In the genomic region with DNA sequence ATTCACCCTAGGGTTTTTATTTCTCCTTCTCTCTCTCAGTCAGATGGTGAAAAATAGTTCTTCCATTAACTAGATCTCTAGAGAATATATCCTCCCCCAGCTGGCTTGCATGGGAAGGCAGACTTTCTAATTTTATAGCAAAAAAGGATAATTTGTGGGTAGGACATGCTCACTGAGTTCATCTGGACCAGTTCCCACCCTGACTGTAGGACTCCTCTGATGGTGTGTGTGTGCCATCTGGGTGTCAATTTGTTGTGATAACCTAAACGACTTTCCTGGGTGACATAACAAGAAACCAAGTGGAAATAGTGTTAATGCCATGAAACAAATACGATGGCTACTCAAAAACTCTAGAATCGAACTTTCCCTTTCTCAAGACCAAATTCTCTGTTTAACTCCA, we compare ENCODE assay signal across 15 cellular contexts. TPM values are rescaled to one million over a fixed set of nuclear protein-coding genes. Genes with fewer than 3 reads are reported as not detected.
DNase-seq lines count a peak whose midpoint lies in the region; ATAC-seq, FAIRE-seq and TF ChIP-seq lines count a peak whose summit lies in the region.
"Had no signal": no experiment of that assay in that cellular context is flagged by ENCODE, and none has a peak within 500 bp of the region (broad histone marks: within the 10 kb centered on the region; RNA-seq: fewer than 3 reads in every experiment).

No MANE protein-coding gene starts in this region.

- ATAC-seq in HG03095 (IDR thresholded peaks at IDR 0.05; ENCODE audit: unreplicated experiment): no peak
- ATAC-seq: A549, GM23338, HepG2 had no signal

- FAIRE-seq in H54 (lab: Jason Lieb, UNC): peak; percentile 6
- FAIRE-seq: A549, G401.6, GM12891, HepG2, HTR-8/SVneo had no signal

- no peak for TF ChIP-seq POLR2A in H54 (IDR thresholded peaks at IDR 0.05; ENCODE audit: low read depth, low read length)

- DNase-seq in H54 (ENCODE audit: insufficient read length, low spot score) (no peak), NCI-H446 treated with DMSO at 0.1 percent for 48 hours (lab: John Stamatoyannopoulos, UW) (peak; percentile 59), myocyte (ENCODE audit: low read depth) (peak; percentile 9), NCI-H226 (no peak), anterior cingulate cortex (lab: John Stamatoyannopoulos, UW) (no peak)
- DNase-seq: CD4-positive, CD25-positive, alpha-beta regulatory T cell; DMS 273 treated with DMSO at 0.1 percent for 48 hours; H9 had no signal

RNA-seq across cellular contexts. Expression of a gene that starts 44.9 kb away (rescaled TPM):
- 2.9 and 4.0 TPM in 2 replicates for total RNA-seq in myocyte
- 4.8 TPM for polyA plus RNA-seq in myocyte (2012)
- polyA plus RNA-seq: CD4-positive, CD25-positive, alpha-beta regulatory T cell; HepG2 had no signal

Comparison
In these comparisons a context has a peak if more than half of its experiments do, and no peak if none do; other contexts are left out.
1. DNase-seq: peak in NCI-H446 treated with DMSO at 0.1 percent for 48 hours (single experiment) and myocyte (single experiment); none in H54 (single experiment), NCI-H226 (single experiment) and anterior cingulate cortex (0 of 58).